In the genomic region with DNA sequence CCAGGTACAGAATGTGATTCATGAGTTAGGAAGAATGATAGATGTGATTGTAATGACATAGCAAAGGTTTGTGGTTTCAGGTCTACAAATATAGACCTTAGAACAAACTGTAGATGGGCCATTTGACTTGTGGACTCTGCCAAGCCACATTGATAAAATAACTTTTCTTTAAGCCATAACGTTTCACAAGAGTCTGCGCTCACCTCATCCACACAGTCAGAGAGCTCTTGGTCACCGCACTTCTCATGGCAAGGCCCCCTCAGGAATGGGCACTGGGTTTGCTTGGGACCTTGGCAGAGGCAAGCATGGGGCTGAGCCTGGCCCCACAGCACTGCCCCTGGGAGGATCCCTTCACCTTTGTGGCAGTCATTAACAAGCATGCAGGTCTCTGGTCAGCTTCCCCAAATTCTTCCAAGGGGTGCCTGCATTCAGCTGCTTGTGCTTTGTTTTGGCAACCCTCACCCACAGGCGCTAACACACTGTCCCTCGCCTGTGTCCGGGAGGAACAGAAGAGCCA, we compare ENCODE assay signal across 1 cellular context.
TF ChIP-seq lines count a peak whose summit lies in the region.

No MANE protein-coding gene starts in this region.

TF ChIP-seq in GM12878, 131 proteins besides CTCF, POLR2A, EP300 and RAD21:
- TF ChIP-seq, protein P1, sequence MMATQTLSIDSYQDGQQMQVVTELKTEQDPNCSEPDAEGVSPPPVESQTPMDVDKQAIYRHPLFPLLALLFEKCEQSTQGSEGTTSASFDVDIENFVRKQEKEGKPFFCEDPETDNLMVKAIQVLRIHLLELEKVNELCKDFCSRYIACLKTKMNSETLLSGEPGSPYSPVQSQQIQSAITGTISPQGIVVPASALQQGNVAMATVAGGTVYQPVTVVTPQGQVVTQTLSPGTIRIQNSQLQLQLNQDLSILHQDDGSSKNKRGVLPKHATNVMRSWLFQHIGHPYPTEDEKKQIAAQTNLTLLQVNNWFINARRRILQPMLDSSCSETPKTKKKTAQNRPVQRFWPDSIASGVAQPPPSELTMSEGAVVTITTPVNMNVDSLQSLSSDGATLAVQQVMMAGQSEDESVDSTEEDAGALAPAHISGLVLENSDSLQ (IDR thresholded peaks at IDR 0.05) = no peak
- peak; percentile 64; the same call in 1 of the 2 replicates for TF ChIP-seq RUNX3 (IDR thresholded peaks at IDR 0.05; ENCODE audit: low read length)
